In genomic region chr1:155226188-155226909, GRCh38 we compare ENCODE assay signal across 1 cellular context.
A peak's percentile ranks its signal among the peaks of the same experiment; 100 is the strongest.
TF ChIP-seq lines count a peak whose summit lies in the region.

No MANE protein-coding gene starts in this region.

TF ChIP-seq in HEK293, 187 proteins besides CTCF, POLR2A, EP300 and RAD21 (continued from another document and continues in another):
- no peak for TF ChIP-seq ZNF26 (tag by site-specific recombination; IDR thresholded peaks at IDR 0.05)
- no peak for TF ChIP-seq ZNF114 (tag by site-specific recombination; IDR thresholded peaks at IDR 0.05)
- TF ChIP-seq INSM2 (tag by site-specific recombination; IDR thresholded peaks at IDR 0.05) = no peak
- no peak for TF ChIP-seq ZNF48 (tag by site-specific recombination; IDR thresholded peaks at IDR 0.05)
- TF ChIP-seq HOXC10 (CRISPR knock-in tag; IDR thresholded peaks at IDR 0.05) = no peak
- TF ChIP-seq ZNF350 (tag by site-specific recombination; IDR thresholded peaks at IDR 0.05) = no peak
- TF ChIP-seq ZNF624 (tag by site-specific recombination; IDR thresholded peaks at IDR 0.05) = no peak
- TF ChIP-seq ZNF433 (tag by site-specific recombination; IDR thresholded peaks at IDR 0.05; ENCODE audit: low read depth) = no peak
- peak; percentile 21; the same call in 1 of the 2 replicates for TF ChIP-seq ZFP69B (tag by site-specific recombination; IDR thresholded peaks at IDR 0.05)
- TF ChIP-seq ZNF169 (tag by site-specific recombination; IDR thresholded peaks at IDR 0.05) = no peak
- TF ChIP-seq ZBTB44 (tag by site-specific recombination; IDR thresholded peaks at IDR 0.05) = no peak
- no peak for TF ChIP-seq ZNF416 (tag by site-specific recombination; IDR thresholded peaks at IDR 0.05)
- TF ChIP-seq PATZ1 (tag by site-specific recombination; IDR thresholded peaks at IDR 0.05) = peak; percentile 39
- no peak for TF ChIP-seq ZNF621 (tag by site-specific recombination; IDR thresholded peaks at IDR 0.05)
- no peak for TF ChIP-seq MZF1 (tag by site-specific recombination; IDR thresholded peaks at IDR 0.05; ENCODE audit: borderline replicate concordance)
- TF ChIP-seq ZNF335 (tag by site-specific recombination; conservative IDR thresholded peaks at IDR 0.05) = no peak
- peak; percentile 82 for TF ChIP-seq ZNF654 (tag by site-specific recombination; IDR thresholded peaks at IDR 0.05; ENCODE audit: low read depth)
- TF ChIP-seq ZNF221 (tag by site-specific recombination; IDR thresholded peaks at IDR 0.05; ENCODE audit: borderline replicate concordance) = no peak
- no peak for TF ChIP-seq MEIS1 (CRISPR knock-in tag; IDR thresholded peaks at IDR 0.05; ENCODE audit: borderline replicate concordance)
- no peak for TF ChIP-seq ZNF121 (tag by site-specific recombination; IDR thresholded peaks at IDR 0.05)
- no peak; the same call in 1 of the 2 replicates for TF ChIP-seq ZSCAN23 (tag by site-specific recombination; IDR thresholded peaks at IDR 0.05)
- TF ChIP-seq SCRT1 (tag by site-specific recombination; IDR thresholded peaks at IDR 0.05; ENCODE audit: borderline replicate concordance) = no peak
- peak; percentile 89; the same call in 1 of the 2 replicates for TF ChIP-seq ZBTB17 (tag by site-specific recombination; IDR thresholded peaks at IDR 0.05)
- TF ChIP-seq ZNF558 (tag by site-specific recombination; IDR thresholded peaks at IDR 0.05) = no peak
- no peak for TF ChIP-seq ZNF292 (tag by site-specific recombination; IDR thresholded peaks at IDR 0.05; ENCODE audit: borderline replicate concordance, low read depth)
- TF ChIP-seq EGR2 (tag by site-specific recombination; IDR thresholded peaks at IDR 0.05; ENCODE audit: low read depth) = no peak
- no peak for TF ChIP-seq PRDM2 (tag by site-specific recombination; IDR thresholded peaks at IDR 0.05; ENCODE audit: borderline replicate concordance)
- TF ChIP-seq ZNF24 (tag by site-specific recombination; IDR thresholded peaks at IDR 0.05) = no peak
- no peak for TF ChIP-seq ZNF449 (tag by site-specific recombination; IDR thresholded peaks at IDR 0.05)
- no peak for TF ChIP-seq ZNF776 (tag by site-specific recombination; IDR thresholded peaks at IDR 0.05; ENCODE audit: borderline replicate concordance)
- no peak for TF ChIP-seq ZNF280D (tag by site-specific recombination; IDR thresholded peaks at IDR 0.05)
- 0 out of 2 replicates have a peak, but pooled peaks have one; percentile 9 for TF ChIP-seq KLF10 (tag by site-specific recombination; IDR thresholded peaks at IDR 0.05)
- TF ChIP-seq OSR2 (tag by site-specific recombination; IDR thresholded peaks at IDR 0.05) = no peak
- TF ChIP-seq ZNF571 (tag by site-specific recombination; IDR thresholded peaks at IDR 0.05) = no peak
- no peak for TF ChIP-seq ZNF423 (tag by site-specific recombination; IDR thresholded peaks at IDR 0.05)
- TF ChIP-seq ZNF549 (tag by site-specific recombination; IDR thresholded peaks at IDR 0.05) = no peak
- no peak for TF ChIP-seq ZNF600 (tag by site-specific recombination; IDR thresholded peaks at IDR 0.05)
- TF ChIP-seq ZBTB20 (tag by site-specific recombination; IDR thresholded peaks at IDR 0.05) = no peak
- TF ChIP-seq ZNF529 (tag by site-specific recombination; IDR thresholded peaks at IDR 0.05; ENCODE audit: insufficient replicate concordance) = no peak
- no peak for TF ChIP-seq ZNF280C (tag by site-specific recombination; IDR thresholded peaks at IDR 0.05)
